9 cellular contexts compared by ENCODE assay signal in genomic region chr4:125833-126232, GRCh38. TPM values are rescaled to one million over a fixed set of nuclear protein-coding genes. Genes with fewer than 3 reads are reported as not detected.
A peak's percentile ranks its signal among the peaks of the same experiment; 100 is the strongest.
DNase-seq lines count a peak whose midpoint lies in the region; ATAC-seq and TF ChIP-seq lines count a peak whose summit lies in the region.
"Had no signal": no experiment of that assay in that cellular context is flagged by ENCODE, and none has a peak within 500 bp of the region (broad histone marks: within the 10 kb centered on the region; RNA-seq: fewer than 3 reads in every experiment).

No MANE protein-coding gene starts in this region.

- H3K14ac ChIP-seq in IMR-90 (replicated peaks; ENCODE audit: low read depth, low read length), result no peak overlapping the region

- no peak for ATAC-seq in IMR-90 (ENCODE audit: low read depth)
- no peak for ATAC-seq in central memory CD8-positive, alpha-beta T cell (replicated peaks; ENCODE audit: extremely low read depth, poor library complexity, severe bottlenecking)
- ATAC-seq in HG02970 (IDR thresholded peaks at IDR 0.05; ENCODE audit: low FRiP score, unreplicated experiment), result no peak
- ATAC-seq: SK-N-SH treated with all-trans-retinoic acid at 6 μM for 48 hours had no signal

- no peak overlapping the region for H3K23ac ChIP-seq in IMR-90 (ENCODE audit: low read depth, low read length)

- H3K4ac ChIP-seq in IMR-90 (ENCODE audit: low read depth, low read length), result no peak overlapping the region

- H2BK15ac ChIP-seq in IMR-90 (ENCODE audit: low read depth, low read length), result no peak overlapping the region

- no peak overlapping the region for H3K56ac ChIP-seq in IMR-90 (ENCODE audit: extremely low read depth, insufficient read depth, low read length)

- no peak overlapping the region for H2BK20ac ChIP-seq in IMR-90 (ENCODE audit: low read depth, low read length)

- TF ChIP-seq RAD21 in IMR-90 (IDR thresholded peaks at IDR 0.05; ENCODE audit: low read length), result no peak

- H3K4me3 Mint-ChIP-seq in central memory CD8-positive, alpha-beta T cell, result peak overlapping the region; percentile 98

- H3K36me3 ChIP-seq in IMR-90 (ENCODE audit: control insufficient read depth, insufficient read depth, low read length) (peaks cover 1% of the 10 kb centered on the region; the same call in 1 of the 2 replicates), muscle layer of duodenum (ENCODE audit: control insufficient read depth in 1 of 2, insufficient read depth in 2 of 2, low read length in 2 of 2) (peaks cover 27 to 43% of the 10 kb centered on the region in 2 donors)

- POLR2A ChIA-PET in AG04450 (lab: Yijun Ruan, JAX) (no interaction called here), IMR-90 (lab: Charles Lee; ENCODE audit: unreplicated experiment) (no interaction called here)

- CTCF ChIA-PET in AG04450 (lab: Charles Lee) (no interaction called here), IMR-90 (lab: Yijun Ruan, JAX) (no interaction called here)

- H2AFZ ChIP-seq in IMR-90 (replicated peaks; ENCODE audit: low read length, poor library complexity), result peak overlapping the region; percentile 15

- peak overlapping the region; percentile 59 for H3K27ac Mint-ChIP-seq in central memory CD8-positive, alpha-beta T cell (ENCODE audit: low read depth)

- DNase-seq in AG04450 (ENCODE audit: low read depth, low spot score) (no peak), IMR-90 (no peak), Kasumi-1 (lab: John Stamatoyannopoulos, UW) (no peak), NCI-H510A treated with DMSO at 0.1 percent for 48 hours (lab: John Stamatoyannopoulos, UW) (no peak), NCI-H1092 treated with DMSO at 0.1 percent for 48 hours (lab: John Stamatoyannopoulos, UW) (no peak)
- DNase-seq in central memory CD8-positive, alpha-beta T cell (ENCODE audit: low spot score in 2 of 2), result no peak

- H3K4me3 ChIP-seq in AG04450 (ENCODE audit: low read depth, low read length) (peak overlapping the region; percentile 87), IMR-90 (ENCODE audit: insufficient read depth, low read depth, low read length) (peak overlapping the region; percentile 89), muscle layer of duodenum (ENCODE audit: low read depth in 1 of 2, low read length in 2 of 2) (peak overlapping the region; percentile 80 to 84)

- no TSS peak for BruUV-seq in IMR-90 (replicated peaks; lab: Mats Ljungman, UMichigan)

- H3K27me3 ChIP-seq in AG04450 (ENCODE audit: control insufficient read depth, insufficient read depth, low read length), result no peaks in the 10 kb centered on the region
- H3K27me3 ChIP-seq in IMR-90 (ENCODE audit: control insufficient read depth, insufficient read depth, low read length), result no peaks in the 10 kb centered on the region
- H3K27me3 ChIP-seq in muscle layer of duodenum (ENCODE audit: low read depth, low read length), result no peaks in the 10 kb centered on the region

- no peak overlapping the region for H3K18ac ChIP-seq in IMR-90 (ENCODE audit: low read depth, low read length)

- H3K9ac ChIP-seq in IMR-90 (ENCODE audit: low read depth, low read length), result peak overlapping the region; percentile 91

- TF ChIP-seq CTCF in AG04450 (IDR thresholded peaks at IDR 0.05; ENCODE audit: low read depth, low read length), result no peak
- no peak for TF ChIP-seq CTCF in IMR-90 (conservative IDR thresholded peaks at IDR 0.05; ENCODE audit: low read depth, low read length)

- no peaks in the 10 kb centered on the region; the same call in 1 of the 2 replicates for H3K4me1 ChIP-seq in IMR-90 (ENCODE audit: control insufficient read depth, insufficient read depth, low read length)
- H3K4me1 ChIP-seq in muscle layer of duodenum (ENCODE audit: control insufficient read depth in 1 of 2, insufficient read depth in 2 of 2, low read length in 2 of 2), result peaks cover 6 to 14% of the 10 kb centered on the region in 2 donors

- H4K91ac ChIP-seq in IMR-90 (ENCODE audit: insufficient read depth, low read depth, low read length), result no peak overlapping the region

- H3K9me3 Mint-ChIP-seq in central memory CD8-positive, alpha-beta T cell, result no peaks in the 10 kb centered on the region

- no peak for TF ChIP-seq POLR2A in IMR-90 (IDR thresholded peaks at IDR 0.05; ENCODE audit: low read depth, low read length)

- peak overlapping the region; percentile 98 for H3K4me2 ChIP-seq in IMR-90 (ENCODE audit: low read depth, low read length)

- intact Hi-C loops in IMR-90 (cut with micrococcal nuclease), result no loop called here

- peaks cover 6 to 13% of the 10 kb centered on the region in 2 experiments for H3K79me1 ChIP-seq in IMR-90 (ENCODE audit: low read depth in 1 of 2, low read length in 2 of 2)

- H2BK5ac ChIP-seq in IMR-90 (ENCODE audit: low read depth, low read length, poor library complexity, severe bottlenecking), result no peak overlapping the region

- peaks cover 24% of the 10 kb centered on the region for H3K36me3 Mint-ChIP-seq in central memory CD8-positive, alpha-beta T cell (ENCODE audit: insufficient read depth)

- dilution Hi-C loops in IMR-90 (cut with HindIII; ENCODE audit: low sequenced_read_pairs, unreplicated experiment), result no loop called here

- in situ Hi-C loops in IMR-90 (cut with MboI; ENCODE audit: low sequenced_read_pairs), result no loop called here

- H3K9me1 ChIP-seq in IMR-90 (ENCODE audit: insufficient read depth, low read length), result no peaks in the 10 kb centered on the region

- H3K27me3 Mint-ChIP-seq in central memory CD8-positive, alpha-beta T cell, result no peaks in the 10 kb centered on the region

- no peak overlapping the region for H4K8ac ChIP-seq in IMR-90 (ENCODE audit: low read depth in 2 of 2, low read length in 2 of 2)

- WGBS in IMR-90 (ENCODE audit: extremely low coverage in 2 of 2, insufficient read length in 1 of 2), 2 experiments, result 31% methylated on average over 2 of the region's 5 CpGs; no CpG with 5 or more reads in 1 of the 2 experiments

- 0 out of 2 replicates have a peak, but pooled peaks cover 6% of the 10 kb centered on the region for H4K20me1 ChIP-seq in IMR-90 (ENCODE audit: insufficient read depth, low read length)

- no peak overlapping the region for H2AK5ac ChIP-seq in IMR-90 (ENCODE audit: low read depth, low read length)

- H3K27ac ChIP-seq in AG04450 (ENCODE audit: low read depth, low read length), result no peak overlapping the region
- H3K27ac ChIP-seq in IMR-90 (ENCODE audit: insufficient read depth, low read length), result no peak overlapping the region
- H3K27ac ChIP-seq in muscle layer of duodenum (ENCODE audit: low read length), result no peak overlapping the region

- peaks cover 32% of the 10 kb centered on the region for H3K9me3 ChIP-seq in AG04450 (ENCODE audit: control insufficient read depth, insufficient read depth, low read length)
- H3K9me3 ChIP-seq in IMR-90 (ENCODE audit: control insufficient read depth, insufficient read depth, low read length), result peaks cover 12% of the 10 kb centered on the region
- peaks cover 8 to 25% of the 10 kb centered on the region in 2 donors for H3K9me3 ChIP-seq in muscle layer of duodenum (ENCODE audit: control insufficient read depth in 1 of 2, low read length in 2 of 2)

- no peak overlapping the region for H4K5ac ChIP-seq in IMR-90 (ENCODE audit: low read depth, low read length)

- H2AK9ac ChIP-seq in IMR-90 (replicated peaks; ENCODE audit: low read depth, low read length, poor library complexity), result peak overlapping the region; percentile 5

- H2BK120ac ChIP-seq in IMR-90 (ENCODE audit: low read depth, low read length), result no peak overlapping the region

- peaks cover 36% of the 10 kb centered on the region for H3K4me1 Mint-ChIP-seq in central memory CD8-positive, alpha-beta T cell

TF ChIP-seq in IMR-90, 13 proteins besides CTCF, POLR2A, EP300 and RAD21:
- no peak for TF ChIP-seq MAZ (IDR thresholded peaks at IDR 0.05; ENCODE audit: borderline replicate concordance, low read depth, low read length)
- no peak for TF ChIP-seq RFX5 (IDR thresholded peaks at IDR 0.05; ENCODE audit: low read depth, low read length)
- TF ChIP-seq BHLHE40 (IDR thresholded peaks at IDR 0.05; ENCODE audit: low read depth, low read length), result no peak
- TF ChIP-seq USF2 (IDR thresholded peaks at IDR 0.05; ENCODE audit: low read depth, low read length), result no peak
- TF ChIP-seq RCOR1 (IDR thresholded peaks at IDR 0.05; ENCODE audit: insufficient replicate concordance, low read length), result no peak
- TF ChIP-seq CEBPB (IDR thresholded peaks at IDR 0.05; ENCODE audit: low read depth, low read length), result no peak
- TF ChIP-seq SMC3 (IDR thresholded peaks at IDR 0.05; ENCODE audit: low read depth, low read length), result no peak
- no peak for TF ChIP-seq ELK1 (IDR thresholded peaks at IDR 0.05; ENCODE audit: borderline replicate concordance, low read depth, low read length)
- no peak for TF ChIP-seq FOS (IDR thresholded peaks at IDR 0.05; ENCODE audit: low read depth, low read length)
- TF ChIP-seq CHD1 (IDR thresholded peaks at IDR 0.05; ENCODE audit: low read depth, low read length), result no peak
TF ChIP-seq in IMR-90: peak in this region for 0.

RNA-seq across cellular contexts. Expression of gene ZNF718, which starts 1.5 kb away (rescaled TPM):
- polyA plus RNA-seq in AG04450 (2011; rRNA removed) (2.1 and 2.6 TPM in 2 replicates), IMR-90 (2012; rRNA removed) (0.92 and 1.1 TPM in 2 replicates)
- polyA minus RNA-seq in AG04450 (2011; rRNA and poly(A)+ RNA removed), result 1.7 and 2.8 TPM in 2 replicates
- total RNA-seq in IMR-90 (2012; rRNA removed), result 1.8 and 2.2 TPM in 2 replicates
- polyA plus RNA-seq in IMR-90 (2012; cell fraction: cytosol; rRNA removed), result 0.46 and 0.67 TPM in 2 replicates
- 0.89 and 2.1 TPM in 2 replicates for polyA plus RNA-seq in IMR-90 (2012; cell fraction: nucleus; rRNA removed; ENCODE audit: low replicate concordance)
